Comparison of ENCODE assay signal across 8 cellular contexts in genomic region chr6:119742188-119742803, GRCh38.
A peak's percentile ranks its signal among the peaks of the same experiment; 100 is the strongest.
DNase-seq lines count a peak whose midpoint lies in the region; ATAC-seq and TF ChIP-seq lines count a peak whose summit lies in the region.

No MANE protein-coding gene starts in this region.

- peak; percentile 90 for TF ChIP-seq RAD21 in SK-N-SH (IDR thresholded peaks at IDR 0.05; ENCODE audit: low read length)

- H3K9me3 ChIP-seq in SK-N-SH, result no peaks in the 10 kb centered on the region
- H3K9me3 ChIP-seq in adipocyte (ENCODE audit: control insufficient read depth, low read length), result no peaks in the 10 kb centered on the region
- H3K9me3 ChIP-seq in smooth muscle cell (replicated peaks; ENCODE audit: low read depth), result no peaks in the 10 kb centered on the region

- H3K4me2 ChIP-seq in SK-N-SH (no peak overlapping the region), smooth muscle cell (peak overlapping the region; percentile 75)

- CTCF ChIA-PET in SK-N-SH (lab: Yijun Ruan, JAX), result interaction anchor here (0.6 to 2.1 kb wide), 15 partner anchors 9 to 1197 kb away, joined by 3 to 7 read pairs (median 3); no protein-coding TSS in a partner anchor

- DNase-seq in G401 (ENCODE audit: low spot score) (peak; percentile 59), HT1080 (ENCODE audit: low read depth) (peak; percentile 48), SK-N-SH (peak; percentile 35), adipocyte (ENCODE audit: low read depth) (peak; percentile 53), hepatic stellate cell (ENCODE audit: low spot score) (peak; percentile 4), smooth muscle cell (lab: John Stamatoyannopoulos, UW; ENCODE audit: unreplicated experiment) (peak; percentile 14), GDM1 (lab: John Stamatoyannopoulos, UW) (no peak)

- no peaks in the 10 kb centered on the region for H3K79me2 ChIP-seq in SK-N-SH (ENCODE audit: insufficient read depth)
- no peaks in the 10 kb centered on the region for H3K79me2 ChIP-seq in smooth muscle cell (ENCODE audit: low read depth)

- H3K27ac ChIP-seq in SK-N-SH (ENCODE audit: low read depth in 2 of 2, low read length in 1 of 2), result no peak overlapping the region
- H3K27ac ChIP-seq in smooth muscle cell (ENCODE audit: low read depth), result no peak overlapping the region

- no peaks in the 10 kb centered on the region for H3K36me3 ChIP-seq in SK-N-SH (replicated peaks in 1 of 2; ENCODE audit: control insufficient read depth in 1 of 2, insufficient read depth in 2 of 2, low read length in 1 of 2)
- H3K36me3 ChIP-seq in adipocyte (ENCODE audit: control insufficient read depth, insufficient read depth, low read length, severe bottlenecking), result no peaks in the 10 kb centered on the region
- no peaks in the 10 kb centered on the region for H3K36me3 ChIP-seq in smooth muscle cell (ENCODE audit: low read depth)

- no peak for TF ChIP-seq EP300 in SK-N-SH (IDR thresholded peaks at IDR 0.05; ENCODE audit: borderline replicate concordance in 1 of 2, low read depth in 1 of 2, low read length in 1 of 2)

- no peaks in the 10 kb centered on the region for H3K27me3 ChIP-seq in SK-N-SH (ENCODE audit: insufficient read depth)
- H3K27me3 ChIP-seq in adipocyte (replicated peaks; ENCODE audit: control insufficient read depth, insufficient read depth, low read length), result no peaks in the 10 kb centered on the region
- no peaks in the 10 kb centered on the region for H3K27me3 ChIP-seq in smooth muscle cell (ENCODE audit: low read depth)

- H3F3A ChIP-seq in SK-N-SH (replicated peaks; ENCODE audit: insufficient read depth) (no peaks in the 10 kb centered on the region), smooth muscle cell (ENCODE audit: low read depth) (no peaks in the 10 kb centered on the region)

- H3K4me3 ChIP-seq in SK-N-SH (ENCODE audit: low read depth in 2 of 2, low read length in 1 of 2) (no peak overlapping the region; a peak in 1 of 4 replicates), adipocyte (ENCODE audit: low read length) (no peak overlapping the region), smooth muscle cell (no peak overlapping the region)

- WGBS in SK-N-SH (ENCODE audit: low lambda C conversion rate), result 10% methylated on average over 6 of the region's 6 CpGs
- WGBS in smooth muscle cell (ENCODE audit: low lambda C conversion rate), result 0% methylated on average over 6 of the region's 6 CpGs

- H3K4me1 ChIP-seq in SK-N-SH (ENCODE audit: control insufficient read depth in 1 of 2, insufficient read depth in 2 of 2, low read depth in 1 of 2, low read length in 1 of 2) (no peaks in the 10 kb centered on the region), adipocyte (ENCODE audit: control insufficient read depth, insufficient read depth, low read length) (no peaks in the 10 kb centered on the region), smooth muscle cell (ENCODE audit: low read depth) (no peaks in the 10 kb centered on the region)

- in situ Hi-C loops in G401 (cut with HindIII; ENCODE audit: low sequenced_read_pairs), result no loop called here

- H3K9me2 ChIP-seq in SK-N-SH, result no peaks in the 10 kb centered on the region

- H4K20me1 ChIP-seq in SK-N-SH (ENCODE audit: insufficient read depth), result no peaks in the 10 kb centered on the region
- no peaks in the 10 kb centered on the region for H4K20me1 ChIP-seq in smooth muscle cell (ENCODE audit: low read depth)

- ATAC-seq in GM21528 (IDR thresholded peaks at IDR 0.05; ENCODE audit: low FRiP score, unreplicated experiment), result peak; percentile 94

- H2AFZ ChIP-seq in SK-N-SH (ENCODE audit: low read depth) (no peak overlapping the region; the same call in 1 of the 2 replicates), smooth muscle cell (ENCODE audit: low read depth) (peak overlapping the region; percentile 2)

- H3K9ac ChIP-seq in SK-N-SH (no peak overlapping the region), adipocyte (ENCODE audit: low read length) (no peak overlapping the region), smooth muscle cell (ENCODE audit: low read depth) (no peak overlapping the region)

- TF ChIP-seq CTCF in SK-N-SH (IDR thresholded peaks at IDR 0.05), result peak; percentile 85
- peak; percentile 95 for TF ChIP-seq CTCF in smooth muscle cell (IDR thresholded peaks at IDR 0.05; ENCODE audit: borderline replicate concordance, insufficient read depth, poor library complexity, severe bottlenecking)

- POLR2A ChIA-PET in SK-N-SH (lab: Yijun Ruan, JAX), result no interaction called here

TF ChIP-seq in SK-N-SH, 30 proteins besides CTCF, POLR2A, EP300 and RAD21:
- peak; percentile 72 for TF ChIP-seq SMC3 (IDR thresholded peaks at IDR 0.05; ENCODE audit: low read depth, low read length)
- no peak for TF ChIP-seq SIN3A (IDR thresholded peaks at IDR 0.05; ENCODE audit: borderline replicate concordance, low read depth, low read length)
- peak; percentile 6; the same call in 1 of the 2 replicates for TF ChIP-seq NRF1 (IDR thresholded peaks at IDR 0.05; ENCODE audit: low read depth, low read length)
